ENCODE assay signal across 8 cellular contexts in genomic region chr7:135023622-135024021, GRCh38.
"Had no signal": no experiment of that assay in that cellular context is flagged by ENCODE, and none has a peak within 500 bp of the region (broad histone marks: within the 10 kb centered on the region; RNA-seq: fewer than 3 reads in every experiment).

No MANE protein-coding gene starts in this region.

- FAIRE-seq: G401.6, GM12878, GM12891, GM12892, GM18507, GM19239 had no signal

- DNase-seq: GDM1, GF-D8 had no signal

- ATAC-seq: GM12878 had no signal

- H3K4me3 ChIP-seq: GM12878 had no signal
